In the genomic region with DNA sequence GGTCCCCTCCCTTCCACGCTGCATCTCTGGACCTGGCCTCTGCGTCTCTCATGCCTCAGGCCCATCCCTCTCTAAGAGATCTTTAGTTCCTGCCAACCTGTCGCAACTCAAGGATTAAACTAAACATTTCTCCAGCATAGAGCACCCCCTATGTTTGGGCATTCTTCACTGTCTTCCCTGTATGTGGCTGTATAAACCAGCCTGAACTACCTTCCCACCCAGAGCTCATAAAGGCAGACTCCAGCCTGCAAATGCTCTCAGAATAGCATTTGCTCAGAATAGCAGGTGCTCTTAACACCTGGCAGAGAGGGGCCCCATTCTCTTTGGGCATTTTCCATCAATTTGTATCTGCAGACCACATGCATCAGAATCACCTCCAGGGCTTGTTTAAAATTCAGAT, we compare ENCODE assay signal across 4 cellular contexts.
TF ChIP-seq lines count a peak whose summit lies in the region.

No MANE protein-coding gene starts in this region.

TF ChIP-seq in SK-N-SH, 30 proteins besides CTCF, POLR2A, EP300 and RAD21:
- TF ChIP-seq MEF2A (IDR thresholded peaks at IDR 0.05; ENCODE audit: borderline replicate concordance, low read depth) = no peak
- no peak for TF ChIP-seq MXI1 (IDR thresholded peaks at IDR 0.05; ENCODE audit: low read depth, low read length)
- TF ChIP-seq, protein P1, sequence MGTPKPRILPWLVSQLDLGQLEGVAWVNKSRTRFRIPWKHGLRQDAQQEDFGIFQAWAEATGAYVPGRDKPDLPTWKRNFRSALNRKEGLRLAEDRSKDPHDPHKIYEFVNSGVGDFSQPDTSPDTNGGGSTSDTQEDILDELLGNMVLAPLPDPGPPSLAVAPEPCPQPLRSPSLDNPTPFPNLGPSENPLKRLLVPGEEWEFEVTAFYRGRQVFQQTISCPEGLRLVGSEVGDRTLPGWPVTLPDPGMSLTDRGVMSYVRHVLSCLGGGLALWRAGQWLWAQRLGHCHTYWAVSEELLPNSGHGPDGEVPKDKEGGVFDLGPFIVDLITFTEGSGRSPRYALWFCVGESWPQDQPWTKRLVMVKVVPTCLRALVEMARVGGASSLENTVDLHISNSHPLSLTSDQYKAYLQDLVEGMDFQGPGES (IDR thresholded peaks at IDR 0.05; ENCODE audit: low read depth, low read length) = no peak
- no peak for TF ChIP-seq GATA2 (CRISPR knock-in tag; IDR thresholded peaks at IDR 0.05)
- TF ChIP-seq, protein P2, sequence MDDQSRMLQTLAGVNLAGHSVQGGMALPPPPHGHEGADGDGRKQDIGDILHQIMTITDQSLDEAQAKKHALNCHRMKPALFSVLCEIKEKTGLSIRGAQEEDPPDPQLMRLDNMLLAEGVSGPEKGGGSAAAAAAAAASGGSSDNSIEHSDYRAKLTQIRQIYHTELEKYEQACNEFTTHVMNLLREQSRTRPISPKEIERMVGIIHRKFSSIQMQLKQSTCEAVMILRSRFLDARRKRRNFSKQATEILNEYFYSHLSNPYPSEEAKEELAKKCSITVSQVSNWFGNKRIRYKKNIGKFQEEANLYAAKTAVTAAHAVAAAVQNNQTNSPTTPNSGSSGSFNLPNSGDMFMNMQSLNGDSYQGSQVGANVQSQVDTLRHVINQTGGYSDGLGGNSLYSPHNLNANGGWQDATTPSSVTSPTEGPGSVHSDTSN (IDR thresholded peaks at IDR 0.05) = no peak
- TF ChIP-seq, protein P3, sequence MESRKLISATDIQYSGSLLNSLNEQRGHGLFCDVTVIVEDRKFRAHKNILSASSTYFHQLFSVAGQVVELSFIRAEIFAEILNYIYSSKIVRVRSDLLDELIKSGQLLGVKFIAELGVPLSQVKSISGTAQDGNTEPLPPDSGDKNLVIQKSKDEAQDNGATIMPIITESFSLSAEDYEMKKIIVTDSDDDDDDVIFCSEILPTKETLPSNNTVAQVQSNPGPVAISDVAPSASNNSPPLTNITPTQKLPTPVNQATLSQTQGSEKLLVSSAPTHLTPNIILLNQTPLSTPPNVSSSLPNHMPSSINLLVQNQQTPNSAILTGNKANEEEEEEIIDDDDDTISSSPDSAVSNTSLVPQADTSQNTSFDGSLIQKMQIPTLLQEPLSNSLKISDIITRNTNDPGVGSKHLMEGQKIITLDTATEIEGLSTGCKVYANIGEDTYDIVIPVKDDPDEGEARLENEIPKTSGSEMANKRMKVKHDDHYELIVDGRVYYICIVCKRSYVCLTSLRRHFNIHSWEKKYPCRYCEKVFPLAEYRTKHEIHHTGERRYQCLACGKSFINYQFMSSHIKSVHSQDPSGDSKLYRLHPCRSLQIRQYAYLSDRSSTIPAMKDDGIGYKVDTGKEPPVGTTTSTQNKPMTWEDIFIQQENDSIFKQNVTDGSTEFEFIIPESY (IDR thresholded peaks at IDR 0.05; ENCODE audit: borderline replicate concordance, low read depth) = no peak
- no peak for TF ChIP-seq EZH2phosphoT487 (IDR thresholded peaks at IDR 0.05; ENCODE audit: borderline replicate concordance, low read depth)
- no peak for TF ChIP-seq POLR2AphosphoS5 (IDR thresholded peaks at IDR 0.05; ENCODE audit: low read depth, low read length)
TF ChIP-seq in SK-N-SH: peak in this region for 0.

TF ChIP-seq in SK-N-SH treated with all-trans-retinoic acid at 6 μM for 48 hours, 23 proteins besides CTCF, POLR2A, EP300 and RAD21:
- TF ChIP-seq, protein P4, sequence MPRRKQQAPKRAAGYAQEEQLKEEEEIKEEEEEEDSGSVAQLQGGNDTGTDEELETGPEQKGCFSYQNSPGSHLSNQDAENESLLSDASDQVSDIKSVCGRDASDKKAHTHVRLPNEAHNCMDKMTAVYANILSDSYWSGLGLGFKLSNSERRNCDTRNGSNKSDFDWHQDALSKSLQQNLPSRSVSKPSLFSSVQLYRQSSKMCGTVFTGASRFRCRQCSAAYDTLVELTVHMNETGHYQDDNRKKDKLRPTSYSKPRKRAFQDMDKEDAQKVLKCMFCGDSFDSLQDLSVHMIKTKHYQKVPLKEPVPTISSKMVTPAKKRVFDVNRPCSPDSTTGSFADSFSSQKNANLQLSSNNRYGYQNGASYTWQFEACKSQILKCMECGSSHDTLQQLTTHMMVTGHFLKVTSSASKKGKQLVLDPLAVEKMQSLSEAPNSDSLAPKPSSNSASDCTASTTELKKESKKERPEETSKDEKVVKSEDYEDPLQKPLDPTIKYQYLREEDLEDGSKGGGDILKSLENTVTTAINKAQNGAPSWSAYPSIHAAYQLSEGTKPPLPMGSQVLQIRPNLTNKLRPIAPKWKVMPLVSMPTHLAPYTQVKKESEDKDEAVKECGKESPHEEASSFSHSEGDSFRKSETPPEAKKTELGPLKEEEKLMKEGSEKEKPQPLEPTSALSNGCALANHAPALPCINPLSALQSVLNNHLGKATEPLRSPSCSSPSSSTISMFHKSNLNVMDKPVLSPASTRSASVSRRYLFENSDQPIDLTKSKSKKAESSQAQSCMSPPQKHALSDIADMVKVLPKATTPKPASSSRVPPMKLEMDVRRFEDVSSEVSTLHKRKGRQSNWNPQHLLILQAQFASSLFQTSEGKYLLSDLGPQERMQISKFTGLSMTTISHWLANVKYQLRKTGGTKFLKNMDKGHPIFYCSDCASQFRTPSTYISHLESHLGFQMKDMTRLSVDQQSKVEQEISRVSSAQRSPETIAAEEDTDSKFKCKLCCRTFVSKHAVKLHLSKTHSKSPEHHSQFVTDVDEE (CRISPR knock-in tag; IDR thresholded peaks at IDR 0.05) = no peak
- TF ChIP-seq ISL1 (CRISPR knock-in tag; IDR thresholded peaks at IDR 0.05) (no peak), ZC3H10 (CRISPR knock-in tag; IDR thresholded peaks at IDR 0.05) (no peak), OSR1 (CRISPR knock-in tag; IDR thresholded peaks at IDR 0.05) (no peak), ZFP30 (CRISPR knock-in tag; IDR thresholded peaks at IDR 0.05) (no peak), ESRRG (CRISPR knock-in tag; IDR thresholded peaks at IDR 0.05) (no peak), ZNF8 (CRISPR knock-in tag; IDR thresholded peaks at IDR 0.05) (no peak), ARNTL (CRISPR knock-in tag; IDR thresholded peaks at IDR 0.05; ENCODE audit: borderline replicate concordance, low read depth) (no peak), BACH2 (CRISPR knock-in tag; IDR thresholded peaks at IDR 0.05; ENCODE audit: borderline replicate concordance) (no peak)
- TF ChIP-seq, protein P5, sequence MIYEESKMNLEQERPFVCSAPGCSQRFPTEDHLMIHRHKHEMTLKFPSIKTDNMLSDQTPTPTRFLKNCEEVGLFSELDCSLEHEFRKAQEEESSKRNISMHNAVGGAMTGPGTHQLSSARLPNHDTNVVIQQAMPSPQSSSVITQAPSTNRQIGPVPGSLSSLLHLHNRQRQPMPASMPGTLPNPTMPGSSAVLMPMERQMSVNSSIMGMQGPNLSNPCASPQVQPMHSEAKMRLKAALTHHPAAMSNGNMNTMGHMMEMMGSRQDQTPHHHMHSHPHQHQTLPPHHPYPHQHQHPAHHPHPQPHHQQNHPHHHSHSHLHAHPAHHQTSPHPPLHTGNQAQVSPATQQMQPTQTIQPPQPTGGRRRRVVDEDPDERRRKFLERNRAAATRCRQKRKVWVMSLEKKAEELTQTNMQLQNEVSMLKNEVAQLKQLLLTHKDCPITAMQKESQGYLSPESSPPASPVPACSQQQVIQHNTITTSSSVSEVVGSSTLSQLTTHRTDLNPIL (CRISPR knock-in tag; IDR thresholded peaks at IDR 0.05; ENCODE audit: low read depth) = no peak

TF ChIP-seq in IMR-90, 13 proteins besides CTCF, POLR2A, EP300 and RAD21:
- TF ChIP-seq MAFK (IDR thresholded peaks at IDR 0.05; ENCODE audit: low read depth, low read length) (no peak), NFE2L2 (IDR thresholded peaks at IDR 0.05; ENCODE audit: low read depth, low read length) (no peak), MAZ (IDR thresholded peaks at IDR 0.05; ENCODE audit: borderline replicate concordance, low read depth, low read length) (no peak), RFX5 (IDR thresholded peaks at IDR 0.05; ENCODE audit: low read depth, low read length) (no peak), CHD1 (IDR thresholded peaks at IDR 0.05; ENCODE audit: low read depth, low read length) (no peak), BHLHE40 (IDR thresholded peaks at IDR 0.05; ENCODE audit: low read depth, low read length) (no peak), FOS (IDR thresholded peaks at IDR 0.05; ENCODE audit: low read depth, low read length) (no peak), SMC3 (IDR thresholded peaks at IDR 0.05; ENCODE audit: low read depth, low read length) (no peak), CEBPB (IDR thresholded peaks at IDR 0.05; ENCODE audit: low read depth, low read length) (no peak), RCOR1 (IDR thresholded peaks at IDR 0.05; ENCODE audit: insufficient replicate concordance, low read length) (no peak), MXI1 (IDR thresholded peaks at IDR 0.05; ENCODE audit: borderline replicate concordance, low read depth, low read length) (no peak)
- TF ChIP-seq, protein P6, sequence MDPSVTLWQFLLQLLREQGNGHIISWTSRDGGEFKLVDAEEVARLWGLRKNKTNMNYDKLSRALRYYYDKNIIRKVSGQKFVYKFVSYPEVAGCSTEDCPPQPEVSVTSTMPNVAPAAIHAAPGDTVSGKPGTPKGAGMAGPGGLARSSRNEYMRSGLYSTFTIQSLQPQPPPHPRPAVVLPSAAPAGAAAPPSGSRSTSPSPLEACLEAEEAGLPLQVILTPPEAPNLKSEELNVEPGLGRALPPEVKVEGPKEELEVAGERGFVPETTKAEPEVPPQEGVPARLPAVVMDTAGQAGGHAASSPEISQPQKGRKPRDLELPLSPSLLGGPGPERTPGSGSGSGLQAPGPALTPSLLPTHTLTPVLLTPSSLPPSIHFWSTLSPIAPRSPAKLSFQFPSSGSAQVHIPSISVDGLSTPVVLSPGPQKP (IDR thresholded peaks at IDR 0.05; ENCODE audit: borderline replicate concordance, low read depth, low read length) = no peak
- TF ChIP-seq, protein P7, sequence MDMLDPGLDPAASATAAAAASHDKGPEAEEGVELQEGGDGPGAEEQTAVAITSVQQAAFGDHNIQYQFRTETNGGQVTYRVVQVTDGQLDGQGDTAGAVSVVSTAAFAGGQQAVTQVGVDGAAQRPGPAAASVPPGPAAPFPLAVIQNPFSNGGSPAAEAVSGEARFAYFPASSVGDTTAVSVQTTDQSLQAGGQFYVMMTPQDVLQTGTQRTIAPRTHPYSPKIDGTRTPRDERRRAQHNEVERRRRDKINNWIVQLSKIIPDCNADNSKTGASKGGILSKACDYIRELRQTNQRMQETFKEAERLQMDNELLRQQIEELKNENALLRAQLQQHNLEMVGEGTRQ (IDR thresholded peaks at IDR 0.05; ENCODE audit: low read depth, low read length) = no peak

TF ChIP-seq in HepG2, 621 proteins besides CTCF, POLR2A, EP300 and RAD21 (continues in another document):
- TF ChIP-seq, protein P8, sequence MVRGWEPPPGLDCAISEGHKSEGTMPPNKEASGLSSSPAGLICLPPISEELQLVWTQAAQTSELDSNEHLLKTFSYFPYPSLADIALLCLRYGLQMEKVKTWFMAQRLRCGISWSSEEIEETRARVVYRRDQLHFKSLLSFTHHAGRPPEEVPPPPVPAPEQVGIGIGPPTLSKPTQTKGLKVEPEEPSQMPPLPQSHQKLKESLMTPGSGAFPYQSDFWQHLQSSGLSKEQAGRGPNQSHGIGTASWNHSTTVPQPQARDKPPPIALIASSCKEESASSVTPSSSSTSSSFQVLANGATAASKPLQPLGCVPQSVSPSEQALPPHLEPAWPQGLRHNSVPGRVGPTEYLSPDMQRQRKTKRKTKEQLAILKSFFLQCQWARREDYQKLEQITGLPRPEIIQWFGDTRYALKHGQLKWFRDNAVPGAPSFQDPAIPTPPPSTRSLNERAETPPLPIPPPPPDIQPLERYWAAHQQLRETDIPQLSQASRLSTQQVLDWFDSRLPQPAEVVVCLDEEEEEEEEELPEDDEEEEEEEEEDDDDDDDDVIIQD (CRISPR knock-in tag; IDR thresholded peaks at IDR 0.05; ENCODE audit: low read depth) = no peak
- TF ChIP-seq ESRRA (CRISPR knock-in tag; IDR thresholded peaks at IDR 0.05; ENCODE audit: low read depth) (no peak), MAFK (conservative IDR thresholded peaks at IDR 0.05 in 1 of 2, IDR thresholded peaks at IDR 0.05 in 1 of 2; ENCODE audit: low read length in 2 of 2) (no peak), MAZ (IDR thresholded peaks at IDR 0.05; ENCODE audit: borderline replicate concordance, low read depth, low read length) (no peak), MAZ (CRISPR knock-in tag; IDR thresholded peaks at IDR 0.05; ENCODE audit: low read depth) (no peak), SNAI1 (CRISPR knock-in tag; IDR thresholded peaks at IDR 0.05; ENCODE audit: borderline replicate concordance) (no peak), NFRKB (IDR thresholded peaks at IDR 0.05) (no peak), ZBTB7B (CRISPR knock-in tag; IDR thresholded peaks at IDR 0.05) (no peak), RBFOX2 (IDR thresholded peaks at IDR 0.05; ENCODE audit: low read depth, low read length) (no peak), PTBP1 (IDR thresholded peaks at IDR 0.05; ENCODE audit: low read depth, low read length, poor library complexity, severe bottlenecking) (no peak), KAT2B (IDR thresholded peaks at IDR 0.05; ENCODE audit: borderline replicate concordance, low read depth, low read length) (no peak), ZNF225 (CRISPR knock-in tag; IDR thresholded peaks at IDR 0.05) (no peak)
- TF ChIP-seq, protein P3 (CRISPR knock-in tag; IDR thresholded peaks at IDR 0.05) = no peak
